In the genomic region with DNA sequence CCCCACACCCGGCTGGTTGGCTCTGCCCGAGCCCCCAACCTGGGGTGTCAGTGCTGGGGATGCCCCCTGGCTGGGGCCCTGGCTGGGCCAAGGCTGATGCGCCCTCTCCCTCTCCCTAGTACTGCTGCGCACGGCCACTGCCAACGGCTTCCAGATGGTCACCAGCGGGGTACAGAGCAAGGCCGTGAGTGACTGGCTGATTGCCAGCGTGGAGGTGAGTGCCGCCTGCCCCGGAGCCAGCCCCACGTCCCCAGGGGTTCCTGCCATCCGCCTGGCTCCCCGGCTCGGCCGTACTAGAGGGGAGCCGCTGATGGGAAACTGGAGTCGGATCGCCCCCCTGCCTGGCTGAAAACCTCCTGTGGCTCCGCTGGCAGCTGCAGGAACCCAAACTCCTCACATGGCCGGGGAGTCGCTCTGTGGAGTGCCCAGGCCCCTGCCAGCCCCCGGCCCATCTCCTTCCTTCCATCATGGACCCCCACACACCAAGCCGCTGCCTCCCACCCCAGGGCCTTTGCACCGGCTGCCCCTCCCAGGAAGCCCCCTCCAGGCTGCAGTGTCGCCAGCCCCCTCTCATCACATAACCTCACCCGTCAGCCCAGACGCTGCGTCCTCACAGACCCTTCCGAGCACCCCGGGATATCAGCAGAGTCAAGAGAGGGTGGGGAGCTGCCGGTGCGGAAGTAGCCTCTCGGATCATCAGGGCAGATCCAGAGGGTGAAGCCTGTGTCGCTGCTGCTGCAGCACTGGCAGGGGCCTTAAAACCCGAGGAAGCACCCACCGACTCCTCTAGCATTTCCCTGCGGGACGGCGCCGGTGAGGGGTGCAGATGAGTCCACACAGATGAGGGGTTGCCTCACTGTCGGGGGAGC, we compare ENCODE assay signal across 22 cellular contexts. TPM values are rescaled to one million over a fixed set of nuclear protein-coding genes. Genes with fewer than 3 reads are reported as not detected.
DNase-seq lines count a peak whose midpoint lies in the region; TF ChIP-seq lines count a peak whose summit lies in the region.
"Had no signal": no experiment of that assay in that cellular context is flagged by ENCODE, and none has a peak within 500 bp of the region (broad histone marks: within the 10 kb centered on the region; RNA-seq: fewer than 3 reads in every experiment).

No MANE protein-coding gene starts in this region.

- no peak overlapping the region for H3K14ac ChIP-seq in neuronal stem cell (ENCODE audit: low read length)

- no peak overlapping the region for H3K18ac ChIP-seq in neuronal stem cell (ENCODE audit: low read length)

- H3K4me1 ChIP-seq in HEK293 (ENCODE audit: control insufficient read depth, insufficient read depth, low read length) (no peaks in the 10 kb centered on the region), neuronal stem cell (ENCODE audit: control insufficient read depth in 2 of 2, insufficient read depth in 1 of 2, low read depth in 1 of 2, low read length in 2 of 2) (no peaks in the 10 kb centered on the region), breast epithelium (no peaks in the 10 kb centered on the region)

- no peak overlapping the region for H2BK15ac ChIP-seq in neuronal stem cell (ENCODE audit: low read length)

- TF ChIP-seq CTCF in HEK293 (tag by site-specific recombination; IDR thresholded peaks at IDR 0.05) (no peak), WERI-Rb-1 (IDR thresholded peaks at IDR 0.05; ENCODE audit: low read depth, low read length) (no peak), breast epithelium (IDR thresholded peaks at IDR 0.05) (no peak)

- H3K36me3 ChIP-seq in HEK293 (ENCODE audit: control insufficient read depth in 2 of 2, insufficient read depth in 1 of 2, low read length in 2 of 2), result peaks cover 0 to 56% of the 10 kb centered on the region in 2 experiments; a peak in 2 of 3 replicates
- peaks cover 22% of the 10 kb centered on the region for H3K36me3 ChIP-seq in WERI-Rb-1
- H3K36me3 ChIP-seq in neuronal stem cell (replicated peaks in 1 of 2; ENCODE audit: control insufficient read depth in 2 of 2, insufficient read depth in 2 of 2, low read length in 2 of 2), result peaks cover 11 to 45% of the 10 kb centered on the region in 2 donors
- no peaks in the 10 kb centered on the region for H3K36me3 ChIP-seq in breast epithelium

- H3K79me1 ChIP-seq in neuronal stem cell (ENCODE audit: low read depth, low read length), result peaks cover 11% of the 10 kb centered on the region

- CTCF ChIA-PET in HEK293 (lab: Yijun Ruan, JAX), result interaction anchor here (0.6 kb wide), 2 partner anchors 32 to 276 kb away, joined by 3 read pairs; no protein-coding TSS in a partner anchor

- H3K4me3 ChIP-seq in HEK293 (ENCODE audit: low read depth, low read length) (no peak overlapping the region), WERI-Rb-1 (ENCODE audit: low read depth, low read length) (no peak overlapping the region), neuronal stem cell (ENCODE audit: low read length in 2 of 2) (no peak overlapping the region), breast epithelium (no peak overlapping the region)

- H3K9ac ChIP-seq in neuronal stem cell (ENCODE audit: low read depth, low read length, poor library complexity), result no peak overlapping the region

- no peak overlapping the region for H2AK5ac ChIP-seq in neuronal stem cell (ENCODE audit: low read depth, low read length)

- H3K4me2 ChIP-seq in neuronal stem cell (ENCODE audit: insufficient read depth, low read length, poor library complexity, severe bottlenecking), result no peak overlapping the region

- H4K91ac ChIP-seq in neuronal stem cell (ENCODE audit: low read depth, low read length, poor library complexity), result no peak overlapping the region

- H3K27me3 ChIP-seq in WERI-Rb-1 (ENCODE audit: insufficient read depth, low read depth, severe bottlenecking), result no peaks in the 10 kb centered on the region
- H3K27me3 ChIP-seq in neuronal stem cell (ENCODE audit: control insufficient read depth in 3 of 3, insufficient read depth in 3 of 3, low read depth in 1 of 3, low read length in 3 of 3), result no peaks in the 10 kb centered on the region
- H3K27me3 ChIP-seq in breast epithelium, result no peaks in the 10 kb centered on the region

- H3K4ac ChIP-seq in neuronal stem cell (ENCODE audit: low read length), result no peak overlapping the region

- H3K9me3 ChIP-seq in HEK293 (ENCODE audit: control insufficient read depth, insufficient read depth, low read depth, low read length), result no peaks in the 10 kb centered on the region
- H3K9me3 ChIP-seq in WERI-Rb-1 (ENCODE audit: severe bottlenecking), result no peaks in the 10 kb centered on the region
- H3K9me3 ChIP-seq in neuronal stem cell (replicated peaks in 1 of 2; ENCODE audit: control insufficient read depth in 2 of 2, insufficient read depth in 1 of 2, low read depth in 1 of 2, low read length in 2 of 2), result no peaks in the 10 kb centered on the region
- H3K9me3 ChIP-seq in breast epithelium, result no peaks in the 10 kb centered on the region

- POLR2A ChIA-PET in HEK293 (lab: Yijun Ruan, JAX), result no interaction called here

- intact Hi-C loops in breast epithelium (cut with DNase I; ENCODE audit: low total_unique reads), result no loop called here

- H2BK5ac ChIP-seq in neuronal stem cell (ENCODE audit: low read length), result peak overlapping the region; percentile 53

- peak; percentile 64 to 74 for DNase-seq in NCI-H524 (lab: John Stamatoyannopoulos, UW)
- DNase-seq in NCI-H524 treated with DMSO at 0.1 percent for 48 hours (lab: John Stamatoyannopoulos, UW), result no peak
- DNase-seq in WERI-Rb-1, result no peak
- no peak for DNase-seq in neuronal stem cell (ENCODE audit: low spot score)
- no peak for DNase-seq in DMS79 treated with DMSO at 0.1 percent for 48 hours (lab: John Stamatoyannopoulos, UW)
- DNase-seq in ecto neural progenitor cell (ENCODE audit: low spot score), result no peak
- DNase-seq in breast epithelium (ENCODE audit: low spot score in 2 of 2), result no peak
- DNase-seq: AML-193, GOT3, HCEC 1CT, Kasumi-1, NCI-H1417 treated with DMSO at 0.1 percent for 48 hours, NCI-H187, NCI-H226, NCI-H526, PC-3, SHP77 had no signal

- no CpG with 5 or more reads among the region's 42 CpGs for WGBS in neuronal stem cell (ENCODE audit: extremely low coverage in 2 of 2, insufficient read length in 2 of 2, insufficient replicate concordance in 1 of 2), 2 donors

- peak overlapping the region; percentile 23 for H4K8ac ChIP-seq in neuronal stem cell (ENCODE audit: low read depth, low read length)

- H3K23ac ChIP-seq in neuronal stem cell (ENCODE audit: low read depth, low read length, poor library complexity), result peak overlapping the region; percentile 55

- H2AFZ ChIP-seq in neuronal stem cell (ENCODE audit: low read length), result no peak overlapping the region

- H3K27ac ChIP-seq in HEK293 (ENCODE audit: extremely low read depth, low read depth, low read length), result no peak overlapping the region
- H3K27ac ChIP-seq in WERI-Rb-1, result peak overlapping the region; percentile 54
- H3K27ac ChIP-seq in neuronal stem cell (replicated peaks; ENCODE audit: low read length), result no peak overlapping the region
- H3K27ac ChIP-seq in breast epithelium, result no peak overlapping the region
- H3K27ac ChIP-seq: C4-2B had no signal

- no peak overlapping the region for H2BK12ac ChIP-seq in neuronal stem cell (ENCODE audit: low read length)

- no peak for TF ChIP-seq POLR2A in breast epithelium (IDR thresholded peaks at IDR 0.05)

- H2BK120ac ChIP-seq in neuronal stem cell (ENCODE audit: low read depth, low read length), result no peak overlapping the region

TF ChIP-seq in HEK293, 187 proteins besides CTCF, POLR2A, EP300 and RAD21:
- TF ChIP-seq ZFP69B (tag by site-specific recombination; IDR thresholded peaks at IDR 0.05), result no peak
- TF ChIP-seq ZNF623 (tag by site-specific recombination; IDR thresholded peaks at IDR 0.05), result peak; percentile 90
- TF ChIP-seq ZIC2 (tag by site-specific recombination; IDR thresholded peaks at IDR 0.05), result peak; percentile 50; the same call in 1 of the 2 replicates
- TF ChIP-seq ZNF138 (tag by site-specific recombination; IDR thresholded peaks at IDR 0.05; ENCODE audit: borderline replicate concordance), result no peak

RNA-seq across cellular contexts. Expression of a gene that starts 10.6 kb away (rescaled TPM):
- 20.8 TPM for polyA plus RNA-seq in neuronal stem cell (2013, experiment 1 of 2)
- 20.9 TPM for polyA plus RNA-seq in neuronal stem cell (2013, experiment 2 of 2)
- total RNA-seq in breast epithelium, result 10 to 100 TPM; 21.1 to 34.7 (median 25.3) TPM

RNA-seq across cellular contexts. Expression of a gene that starts 17.7 kb away (rescaled TPM):
- not detected for polyA plus RNA-seq in neuronal stem cell (2013, experiment 1 of 2)
- polyA plus RNA-seq in neuronal stem cell (2013, experiment 2 of 2), result not detected
- 1 to 10 TPM in 2 of 3 donors, not detected in 1; 1.3 to 1.9 TPM for total RNA-seq in breast epithelium
- total RNA-seq: RPMI7951 had no signal
- polyA plus RNA-seq: AG04450 had no signal

RNA-seq across cellular contexts. Expression of a gene that starts 28.2 kb away (rescaled TPM):
- polyA plus RNA-seq in neuronal stem cell (2013, experiment 1 of 2), result 16.6 TPM
- 17.4 TPM for polyA plus RNA-seq in neuronal stem cell (2013, experiment 2 of 2)
- under 1 TPM in 2 of 3 donors, not detected in 1; 0.33 to 0.59 TPM for total RNA-seq in breast epithelium
- total RNA-seq: A172, RPMI7951 had no signal
- polyA plus RNA-seq: AG04450 had no signal

Comparison
In these comparisons a context has a peak if more than half of its experiments do, and no peak if none do; other contexts are left out.
1. DNase-seq: peak in NCI-H524 (2 of 2); none in NCI-H524 treated with DMSO at 0.1 percent for 48 hours (single experiment), WERI-Rb-1 (single experiment), neuronal stem cell (single experiment), DMS79 treated with DMSO at 0.1 percent for 48 hours (single experiment), ecto neural progenitor cell (single experiment) and breast epithelium (0 of 2).